ENCODE assay signal across 9 cellular contexts in genomic region chr6:127484207-127484858, GRCh38. TPM values are rescaled to one million over a fixed set of nuclear protein-coding genes. Genes with fewer than 3 reads are reported as not detected.
DNase-seq lines count a peak whose midpoint lies in the region; TF ChIP-seq lines count a peak whose summit lies in the region.
"Had no signal": no experiment of that assay in that cellular context is flagged by ENCODE, and none has a peak within 500 bp of the region (broad histone marks: within the 10 kb centered on the region; RNA-seq: fewer than 3 reads in every experiment).

No MANE protein-coding gene starts in this region.

- H3K9me3 ChIP-seq in muscle layer of duodenum (ENCODE audit: control insufficient read depth in 1 of 2, low read length in 2 of 2), result no peaks in the 10 kb centered on the region

- H3K27ac ChIP-seq in brain microvascular endothelial cell, result peak overlapping the region; percentile 68
- peak overlapping the region; percentile 10 for H3K27ac ChIP-seq in muscle layer of duodenum (ENCODE audit: low read length)
- H3K27ac ChIP-seq: 22Rv1 had no signal

- peak; percentile 6 for DNase-seq in DMS 273 (lab: John Stamatoyannopoulos, UW; ENCODE audit: unreplicated experiment)
- DNase-seq in DMS 273 treated with DMSO at 0.1 percent for 48 hours (lab: John Stamatoyannopoulos, UW), result no peak
- peak; percentile 82 for DNase-seq in HCEC 1CT
- DNase-seq in LoVo (ENCODE audit: low spot score), result peak; percentile 26
- DNase-seq in brain microvascular endothelial cell, result peak; percentile 61
- DNase-seq in posterior vena cava (ENCODE audit: low spot score), result no peak
- no peak for DNase-seq in germinal center (ENCODE audit: low spot score)

- TF ChIP-seq CTCF in brain microvascular endothelial cell (IDR thresholded peaks at IDR 0.05; ENCODE audit: low read depth, low read length, missing control alignments), result no peak

- H3K4me3 ChIP-seq in brain microvascular endothelial cell (ENCODE audit: low read depth, low read length), result no peak overlapping the region
- peak overlapping the region in 1 of 2 donors; percentile 14 for H3K4me3 ChIP-seq in muscle layer of duodenum (ENCODE audit: low read depth in 1 of 2, low read length in 2 of 2)

- no peaks in the 10 kb centered on the region for H3K36me3 ChIP-seq in brain microvascular endothelial cell (replicated peaks)
- H3K36me3 ChIP-seq in muscle layer of duodenum (ENCODE audit: control insufficient read depth in 1 of 2, insufficient read depth in 2 of 2, low read length in 2 of 2), result no peaks in the 10 kb centered on the region

- H3K27me3 ChIP-seq in brain microvascular endothelial cell (replicated peaks), result no peaks in the 10 kb centered on the region
- H3K27me3 ChIP-seq in muscle layer of duodenum (ENCODE audit: low read depth, low read length), result no peaks in the 10 kb centered on the region

- in situ Hi-C loops in brain microvascular endothelial cell (cut with HindIII; ENCODE audit: low pct_ligation_motif_present, low sequenced_read_pairs), result no loop called here

- peaks cover 4 to 11% of the 10 kb centered on the region in 2 donors for H3K4me1 ChIP-seq in muscle layer of duodenum (ENCODE audit: control insufficient read depth in 1 of 2, insufficient read depth in 2 of 2, low read length in 2 of 2)

- intact Hi-C loops in posterior vena cava (cut with DNase I), result no loop called here

RNA-seq across cellular contexts. Expression of gene KIAA0408, which starts 25.1 kb away (rescaled TPM):
- total RNA-seq in posterior vena cava, result 1 to 10 TPM; 2.4 to 3.0 TPM

Comparison
In these comparisons a context has a peak if more than half of its experiments do, and no peak if none do; other contexts are left out.
1. DNase-seq: peak in DMS 273 (single experiment), HCEC 1CT (single experiment), LoVo (single experiment) and brain microvascular endothelial cell (single experiment); none in DMS 273 treated with DMSO at 0.1 percent for 48 hours (single experiment), posterior vena cava (single experiment) and germinal center (single experiment).